ENCODE assay signal across 8 cellular contexts in the genomic region with DNA sequence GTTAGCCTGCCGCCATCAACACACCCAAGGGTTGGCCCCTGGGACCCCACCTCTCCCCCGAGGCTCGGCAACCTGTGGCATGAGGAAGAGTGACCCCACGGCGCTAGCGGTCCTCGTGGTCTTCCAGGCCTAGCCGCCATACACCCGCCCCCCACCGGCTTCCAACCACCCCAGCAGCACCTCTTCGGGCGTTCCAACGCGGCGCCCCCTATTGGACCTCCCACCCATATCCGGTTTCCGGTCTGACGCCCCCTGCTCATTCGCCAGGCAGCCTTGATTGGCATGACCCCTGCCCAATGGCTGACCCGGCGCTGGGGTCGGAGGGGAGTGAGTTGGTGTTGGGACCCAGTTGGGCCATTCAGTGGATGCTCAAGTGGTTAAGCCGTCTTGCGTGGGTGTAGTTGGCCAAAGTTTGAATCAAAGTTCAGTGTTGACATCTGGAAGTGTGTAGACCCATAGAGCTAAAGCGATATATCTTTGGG. TPM values are rescaled to one million over a fixed set of nuclear protein-coding genes. Genes with fewer than 3 reads are reported as not detected.
A peak's percentile ranks its signal among the peaks of the same experiment; 100 is the strongest.
DNase-seq lines count a peak whose midpoint lies in the region; ATAC-seq and TF ChIP-seq lines count a peak whose summit lies in the region.

GNAS-AS1 (minus strand) TSS at position 210 of the 482 bp plus-strand sequence.

- TF ChIP-seq CTCF in RWPE2 (IDR thresholded peaks at IDR 0.05; ENCODE audit: poor library complexity, severe bottlenecking) (peak; percentile 35), cardiac muscle cell (IDR thresholded peaks at IDR 0.05; ENCODE audit: low read depth, low read length) (no peak), prostate gland (IDR thresholded peaks at IDR 0.05) (no peak), upper lobe of left lung (IDR thresholded peaks at IDR 0.05) (no peak)

- TF ChIP-seq EP300 in upper lobe of left lung (IDR thresholded peaks at IDR 0.05), result no peak

- TF ChIP-seq POLR2A in prostate gland (IDR thresholded peaks at IDR 0.05), result no peak
- no peak for TF ChIP-seq POLR2A in upper lobe of left lung (IDR thresholded peaks at IDR 0.05)

- H3K4me1 ChIP-seq in RWPE2 (ENCODE audit: insufficient read depth, poor library complexity, severe bottlenecking) (peaks cover 7% of the 10 kb centered on the region), cardiac muscle cell (ENCODE audit: low read depth) (no peaks in the 10 kb centered on the region), prostate gland (replicated peaks) (no peaks in the 10 kb centered on the region), upper lobe of left lung (peaks cover 9 to 30% (median 20%) of the 10 kb centered on the region in 4 donors)

- ATAC-seq in GM18870 (IDR thresholded peaks at IDR 0.05; ENCODE audit: unreplicated experiment) (peak; percentile 84), HG03066 (IDR thresholded peaks at IDR 0.05; ENCODE audit: low read depth, unreplicated experiment) (peak; percentile 78), RWPE2 (ENCODE audit: low read depth) (peak; percentile 89), upper lobe of left lung (ENCODE audit: low FRiP score in 2 of 2) (peak; percentile 66 to 80)

- intact Hi-C loops in prostate gland (cut with DNase I), result loop anchor here (5.0 kb wide), 1 partner anchor 613 kb away; no protein-coding TSS in a partner anchor

- H3K36me3 ChIP-seq in RWPE2 (ENCODE audit: low read depth) (peaks cover 27% of the 10 kb centered on the region), cardiac muscle cell (no peaks in the 10 kb centered on the region), prostate gland (no peaks in the 10 kb centered on the region), upper lobe of left lung (no peaks in the 10 kb centered on the region)

- WGBS in prostate gland, result 69% methylated on average over 25 of the region's 25 CpGs
- WGBS in upper lobe of left lung, 2 donors, result 53 to 65% methylated on average over 14 to 25 of the region's 25 CpGs

- H3K4me3 ChIP-seq in RWPE2 (ENCODE audit: severe bottlenecking) (peak within 1 kb of the TSS; percentile 58), cardiac muscle cell (peak within 1 kb of the TSS; percentile 52), prostate gland (peak within 1 kb of the TSS in 1 of 2 donors; percentile 9), upper lobe of left lung (peak within 1 kb of the TSS in 3 of 4 donors; percentile 43 to 51 (median 50))

- H3K27ac ChIP-seq in RWPE2 (ENCODE audit: poor library complexity, severe bottlenecking) (no peak within 1 kb of the TSS), cardiac muscle cell (no peak within 1 kb of the TSS), prostate gland (no peak within 1 kb of the TSS), upper lobe of left lung (no peak within 1 kb of the TSS)

- H3K9me3 ChIP-seq in RWPE2 (ENCODE audit: severe bottlenecking) (no peaks in the 10 kb centered on the region), cardiac muscle cell (ENCODE audit: low read depth) (no peaks in the 10 kb centered on the region), prostate gland (no peaks in the 10 kb centered on the region), upper lobe of left lung (no peaks in the 10 kb centered on the region)

- DNase-seq in RWPE2 (ENCODE audit: low spot score) (peak; percentile 99), cardiac muscle cell (ENCODE audit: low read depth in 1 of 2, low spot score in 1 of 2) (peak; percentile 86 to 93), prostate gland (ENCODE audit: low spot score) (peak; percentile 49), upper lobe of left lung (peak; percentile 61 to 92), NCI-H510A treated with DMSO at 0.1 percent for 48 hours (lab: John Stamatoyannopoulos, UW) (no peak)
- peak; percentile 88 for DNase-seq in activated naive CD4-positive, alpha-beta T cell treated with anti-CD3 and anti-CD28 coated beads, Interleukin-2, amount 50 U/mL, for 16 hours

- H3K27me3 ChIP-seq in RWPE2 (ENCODE audit: insufficient read depth, poor library complexity, severe bottlenecking), result peaks cover 39% of the 10 kb centered on the region
- H3K27me3 ChIP-seq in cardiac muscle cell, result peaks cover 45% of the 10 kb centered on the region
- H3K27me3 ChIP-seq in prostate gland (replicated peaks; ENCODE audit: insufficient read depth), result peaks cover 16% of the 10 kb centered on the region
- H3K27me3 ChIP-seq in upper lobe of left lung, result peaks cover 0 to 36% (median 16%) of the 10 kb centered on the region in 4 donors

RNA-seq across cellular contexts. Expression of gene GNAS-AS1, which starts in this region (rescaled TPM):
- total RNA-seq in cardiac muscle cell (1.3 and 1.8 TPM in 2 replicates), prostate gland (1 to 10 TPM in 1 of 2 donors, under 1 TPM in 1; 0.50 to 1.8 TPM), upper lobe of left lung (1 to 10 TPM in 1 of 6 donors, under 1 TPM in 4, not detected in 1; 0.30 to 2.1 (median 0.54) TPM)
- polyA plus RNA-seq in cardiac muscle cell, result 1.3 and 1.4 TPM in 2 replicates
